1 cellular context compared by ENCODE assay signal in the genomic region with DNA sequence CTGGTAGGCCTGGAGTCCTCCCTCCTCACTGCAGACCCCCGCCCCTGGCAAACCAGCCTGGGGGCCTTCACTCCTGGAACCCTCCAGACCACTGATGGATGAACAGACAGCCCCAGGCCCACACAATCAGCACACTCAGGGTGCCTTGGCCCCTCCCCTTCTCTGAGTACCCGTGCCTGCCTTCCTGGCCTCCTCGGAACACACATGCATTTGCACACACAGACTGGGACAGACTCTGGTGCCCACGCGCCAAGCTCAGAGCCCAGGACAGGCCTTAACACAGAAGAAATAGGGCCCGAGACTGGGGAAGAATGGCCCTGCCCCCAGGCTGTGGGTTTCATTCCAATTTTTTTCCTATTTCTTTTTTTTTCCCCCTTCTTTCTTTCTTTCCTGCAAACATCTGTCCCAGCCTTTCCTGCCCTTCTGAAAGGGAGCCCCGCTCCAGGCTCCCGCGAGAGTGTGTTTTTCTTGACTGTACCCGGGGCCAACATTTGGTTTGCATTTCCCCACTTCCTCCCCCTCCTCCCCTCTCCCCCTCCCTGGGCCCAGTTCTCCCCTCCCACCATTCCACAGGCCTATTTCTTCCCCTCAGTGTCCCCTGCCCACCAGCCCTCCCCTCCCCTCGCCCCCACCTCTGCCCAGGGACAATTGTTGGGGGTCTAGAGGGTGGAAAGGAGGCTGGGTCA.
TF ChIP-seq lines count a peak whose summit lies in the region.

No MANE protein-coding gene starts in this region.

TF ChIP-seq in SK-N-SH, 30 proteins besides CTCF, POLR2A, EP300 and RAD21 (continued from another document):
- TF ChIP-seq, protein P1, sequence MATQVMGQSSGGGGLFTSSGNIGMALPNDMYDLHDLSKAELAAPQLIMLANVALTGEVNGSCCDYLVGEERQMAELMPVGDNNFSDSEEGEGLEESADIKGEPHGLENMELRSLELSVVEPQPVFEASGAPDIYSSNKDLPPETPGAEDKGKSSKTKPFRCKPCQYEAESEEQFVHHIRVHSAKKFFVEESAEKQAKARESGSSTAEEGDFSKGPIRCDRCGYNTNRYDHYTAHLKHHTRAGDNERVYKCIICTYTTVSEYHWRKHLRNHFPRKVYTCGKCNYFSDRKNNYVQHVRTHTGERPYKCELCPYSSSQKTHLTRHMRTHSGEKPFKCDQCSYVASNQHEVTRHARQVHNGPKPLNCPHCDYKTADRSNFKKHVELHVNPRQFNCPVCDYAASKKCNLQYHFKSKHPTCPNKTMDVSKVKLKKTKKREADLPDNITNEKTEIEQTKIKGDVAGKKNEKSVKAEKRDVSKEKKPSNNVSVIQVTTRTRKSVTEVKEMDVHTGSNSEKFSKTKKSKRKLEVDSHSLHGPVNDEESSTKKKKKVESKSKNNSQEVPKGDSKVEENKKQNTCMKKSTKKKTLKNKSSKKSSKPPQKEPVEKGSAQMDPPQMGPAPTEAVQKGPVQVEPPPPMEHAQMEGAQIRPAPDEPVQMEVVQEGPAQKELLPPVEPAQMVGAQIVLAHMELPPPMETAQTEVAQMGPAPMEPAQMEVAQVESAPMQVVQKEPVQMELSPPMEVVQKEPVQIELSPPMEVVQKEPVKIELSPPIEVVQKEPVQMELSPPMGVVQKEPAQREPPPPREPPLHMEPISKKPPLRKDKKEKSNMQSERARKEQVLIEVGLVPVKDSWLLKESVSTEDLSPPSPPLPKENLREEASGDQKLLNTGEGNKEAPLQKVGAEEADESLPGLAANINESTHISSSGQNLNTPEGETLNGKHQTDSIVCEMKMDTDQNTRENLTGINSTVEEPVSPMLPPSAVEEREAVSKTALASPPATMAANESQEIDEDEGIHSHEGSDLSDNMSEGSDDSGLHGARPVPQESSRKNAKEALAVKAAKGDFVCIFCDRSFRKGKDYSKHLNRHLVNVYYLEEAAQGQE (IDR thresholded peaks at IDR 0.05; ENCODE audit: low read depth, low read length): no peak
- TF ChIP-seq, protein P2, sequence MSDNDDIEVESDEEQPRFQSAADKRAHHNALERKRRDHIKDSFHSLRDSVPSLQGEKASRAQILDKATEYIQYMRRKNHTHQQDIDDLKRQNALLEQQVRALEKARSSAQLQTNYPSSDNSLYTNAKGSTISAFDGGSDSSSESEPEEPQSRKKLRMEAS (IDR thresholded peaks at IDR 0.05; ENCODE audit: low read depth): no peak
- no peak for TF ChIP-seq MEF2A (IDR thresholded peaks at IDR 0.05; ENCODE audit: borderline replicate concordance, low read depth)
- no peak for TF ChIP-seq FOSL2 (IDR thresholded peaks at IDR 0.05; ENCODE audit: borderline replicate concordance, low read depth)
- no peak for TF ChIP-seq GABPA (IDR thresholded peaks at IDR 0.05; ENCODE audit: low read depth)
- no peak for TF ChIP-seq TEAD4 (IDR thresholded peaks at IDR 0.05; ENCODE audit: borderline replicate concordance, insufficient read depth)
- no peak for TF ChIP-seq SMC3 (IDR thresholded peaks at IDR 0.05; ENCODE audit: low read depth, low read length)
- no peak for TF ChIP-seq POLR2AphosphoS5 (IDR thresholded peaks at IDR 0.05; ENCODE audit: low read depth, low read length)
- TF ChIP-seq YY1 (IDR thresholded peaks at IDR 0.05; ENCODE audit: low read depth): no peak
- no peak for TF ChIP-seq SIN3A (IDR thresholded peaks at IDR 0.05; ENCODE audit: borderline replicate concordance, low read depth, low read length)
- no peak for TF ChIP-seq FOXJ3 (CRISPR knock-in tag; IDR thresholded peaks at IDR 0.05)
- TF ChIP-seq RCOR1 (IDR thresholded peaks at IDR 0.05; ENCODE audit: low read length): peak; percentile 25; the same call in 1 of the 2 replicates
TF ChIP-seq in SK-N-SH: peak in this region for 4.
